26 cellular contexts compared by ENCODE assay signal in the genomic region with DNA sequence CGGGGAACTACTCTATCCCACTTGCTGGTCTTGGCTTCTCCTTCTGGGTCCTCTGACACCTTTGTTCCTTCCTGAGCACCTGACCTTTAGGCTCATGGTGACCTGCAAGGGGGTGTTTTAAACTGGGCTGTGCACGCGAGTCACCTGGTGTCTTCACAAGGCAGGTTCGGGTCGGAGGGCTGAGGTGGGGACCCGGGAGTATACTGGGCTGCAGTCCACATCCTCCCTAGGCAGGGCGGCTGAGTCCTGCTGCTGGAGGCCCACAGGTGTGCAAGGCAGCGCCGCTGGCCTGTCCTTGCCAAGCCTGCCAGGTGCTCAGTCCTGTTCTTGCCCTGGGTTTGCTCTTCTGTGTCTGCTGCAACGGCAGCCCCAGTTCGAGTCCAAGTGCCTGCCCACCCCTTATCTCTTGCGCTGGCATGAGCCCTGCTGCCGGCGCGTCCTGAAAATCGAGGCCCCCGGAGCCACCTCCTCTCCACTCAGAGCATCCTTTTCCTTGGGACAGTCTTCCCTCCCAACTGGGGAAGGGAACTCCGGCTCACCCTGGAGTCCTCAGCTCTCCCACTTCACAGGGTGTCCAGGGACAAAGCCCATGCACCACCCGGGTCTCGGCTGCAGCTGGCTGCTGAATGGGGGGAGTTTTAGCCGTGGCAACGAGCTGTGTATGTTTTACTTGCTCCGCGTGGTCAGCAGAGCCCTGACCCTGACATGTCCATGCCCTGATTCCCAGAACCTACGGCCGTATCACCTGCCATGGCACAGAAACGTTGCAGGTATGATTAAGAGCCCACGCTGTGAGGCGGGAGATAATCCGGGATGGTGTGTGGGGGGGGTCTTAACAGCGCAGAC.
A peak's percentile ranks its signal among the peaks of the same experiment; 100 is the strongest.
DNase-seq lines count a peak whose midpoint lies in the region; ATAC-seq, FAIRE-seq and TF ChIP-seq lines count a peak whose summit lies in the region.
"Had no signal": no experiment of that assay in that cellular context is flagged by ENCODE, and none has a peak within 500 bp of the region (broad histone marks: within the 10 kb centered on the region; RNA-seq: fewer than 3 reads in every experiment).

No MANE protein-coding gene starts in this region.

- DNase-seq in right atrium auricular region (ENCODE audit: low spot score) (peak; percentile 32), left ventricle myocardium superior (no peak), H1 (ENCODE audit: low read depth in 1 of 2, low spot score in 2 of 2) (no peak), osteocyte (ENCODE audit: extremely low spot score, unreplicated experiment) (peak; percentile 79), A673 (ENCODE audit: low spot score) (no peak), psoas muscle (no peak)
- DNase-seq: C1 segment of cervical spinal cord; CD4-positive, alpha-beta memory T cell; COR-L47; DMS53; HCEC 1CT; NCI-H1092 treated with DMSO at 0.1 percent for 48 hours; NCI-H1436; NCI-H187; NCI-H2171 treated with DMSO at 0.1 percent for 48 hours; NCI-H524; NCI-H748 treated with DMSO at 0.1 percent for 48 hours; NK-92 treated with Interleukin-12 subunit alpha and Interleukin-12 subunit beta, amount 100 ng/mL, for 24 hours; PC-3; SJCRH30 had no signal

- peaks cover 0 to 4% of the 10 kb centered on the region in 2 experiments for H4K20me1 ChIP-seq in H1 (replicated peaks in 1 of 2; ENCODE audit: control insufficient read depth in 1 of 2, insufficient read depth in 2 of 2, low read length in 2 of 2)

- H3K27me3 ChIP-seq in right atrium auricular region (no peaks in the 10 kb centered on the region), H1 (replicated peaks in 1 of 4; ENCODE audit: control insufficient read depth in 3 of 4, extremely low read depth in 1 of 4, insufficient read depth in 3 of 4, low read length in 3 of 4) (no peaks in the 10 kb centered on the region), A673 (replicated peaks; ENCODE audit: insufficient read depth, low read depth, low read length, poor library complexity) (peaks cover 20% of the 10 kb centered on the region), psoas muscle (ENCODE audit: insufficient read depth in 3 of 3, low read length in 2 of 3) (peaks cover 0 to 48% (median 17%) of the 10 kb centered on the region in 3 donors)
- H3K27me3 ChIP-seq: SJCRH30 had no signal

- H3K4me1 ChIP-seq in right atrium auricular region (no peaks in the 10 kb centered on the region), H1 (replicated peaks in 1 of 4; ENCODE audit: control insufficient read depth in 3 of 4, insufficient read depth in 4 of 4, low read length in 3 of 4) (peaks cover 0 to 4% (median 1%) of the 10 kb centered on the region in 4 experiments; a peak in 3 of 7 replicates), A673 (ENCODE audit: insufficient read depth, low read length, poor library complexity, severe bottlenecking) (no peaks in the 10 kb centered on the region), psoas muscle (no peaks in the 10 kb centered on the region)
- H3K4me1 ChIP-seq: SJCRH30 had no signal

- no peak overlapping the region for H2BK5ac ChIP-seq in H1 (ENCODE audit: low read depth, low read length)

- no peak for TF ChIP-seq RAD21 in H1 (IDR thresholded peaks at IDR 0.05 in 1 of 2, conservative IDR thresholded peaks at IDR 0.05 in 1 of 2; ENCODE audit: low read depth in 2 of 2, low read length in 2 of 2)

- BruUV-seq in A673 (replicated peaks; lab: Mats Ljungman, UMichigan), result no TSS peak

- H3K9me3 Mint-ChIP-seq in osteocyte (ENCODE audit: unreplicated experiment), result no peaks in the 10 kb centered on the region

- intact Hi-C loops in left ventricle myocardium superior (cut with micrococcal nuclease), result no loop called here
- intact Hi-C loops in A673 (cut with micrococcal nuclease; ENCODE audit: unreplicated experiment), result no loop called here
- intact Hi-C loops in psoas muscle (cut with DNase I), result no loop called here

- no peak overlapping the region for H2BK15ac ChIP-seq in H1 (ENCODE audit: low read length)

- peak overlapping the region; percentile 63 for H4K91ac ChIP-seq in H1 (replicated peaks; ENCODE audit: insufficient read length, low read length)

- H4K5ac ChIP-seq in H1 (ENCODE audit: insufficient read length, low read depth, low read length), result no peak overlapping the region

- no peak overlapping the region for H3K4me3 Mint-ChIP-seq in osteocyte (ENCODE audit: unreplicated experiment)
- H3K4me3 Mint-ChIP-seq: CD4-positive, alpha-beta memory T cell had no signal

- no peak for ATAC-seq in left ventricle myocardium superior
- no peak for ATAC-seq in psoas muscle
- no peak for ATAC-seq in HG02623 (IDR thresholded peaks at IDR 0.05; ENCODE audit: unreplicated experiment)
- ATAC-seq: PC-3, Right ventricle myocardium inferior, SK-N-SH treated with all-trans-retinoic acid at 6 μM for 48 hours had no signal

- no peaks in the 10 kb centered on the region for H3K9me3 ChIP-seq in right atrium auricular region
- no peaks in the 10 kb centered on the region for H3K9me3 ChIP-seq in H1 (ENCODE audit: insufficient read depth in 2 of 2, low read depth in 1 of 2, low read length in 1 of 2)
- H3K9me3 ChIP-seq in A673 (ENCODE audit: low read depth, low read length, poor library complexity, severe bottlenecking), result no peaks in the 10 kb centered on the region
- H3K9me3 ChIP-seq in psoas muscle, result no peaks in the 10 kb centered on the region
- H3K9me3 ChIP-seq: SJCRH30 had no signal

- H2BK12ac ChIP-seq in H1 (ENCODE audit: low read depth, low read length), result no peak overlapping the region

- no peak overlapping the region for H2BK120ac ChIP-seq in H1 (replicated peaks; ENCODE audit: low read depth, low read length)

- no peaks in the 10 kb centered on the region for H3K27me3 Mint-ChIP-seq in osteocyte (ENCODE audit: unreplicated experiment)

- H3K4ac ChIP-seq in H1 (replicated peaks; ENCODE audit: insufficient read length, low read depth, low read length), result no peak overlapping the region

- no peak overlapping the region for H2AK5ac ChIP-seq in H1 (ENCODE audit: low read depth, low read length)

- no peak overlapping the region for H2BK20ac ChIP-seq in H1 (ENCODE audit: low read length)

- 93% methylated on average over 30 of the region's 31 CpGs; no CpG with 5 or more reads in 1 of the 2 experiments for WGBS in H1 (ENCODE audit: extremely low coverage in 1 of 2, insufficient coverage in 1 of 2, insufficient read length in 1 of 2, insufficient replicate concordance in 2 of 2, low coverage in 1 of 2, low lambda C conversion rate in 2 of 2, missing lambda C conversion rate in 1 of 2), 2 experiments
- 72 to 75% (median 72%) methylated on average over 31 of the region's 31 CpGs for WGBS in psoas muscle, 3 donors

- H2AFZ ChIP-seq in H1 (ENCODE audit: low read length), result no peak overlapping the region

- no peak overlapping the region for H3K4me2 ChIP-seq in H1 (ENCODE audit: insufficient read depth in 1 of 2, low read depth in 2 of 2, low read length in 2 of 2)

- no peaks in the 10 kb centered on the region for H3K4me1 Mint-ChIP-seq in osteocyte (ENCODE audit: unreplicated experiment)

- H3K27ac Mint-ChIP-seq in osteocyte (ENCODE audit: unreplicated experiment), result no peak overlapping the region
- H3K27ac Mint-ChIP-seq: CD4-positive, alpha-beta memory T cell had no signal

- no peak overlapping the region for H3K56ac ChIP-seq in H1 (replicated peaks; ENCODE audit: insufficient read length, low read depth, low read length)

- TF ChIP-seq EP300 in H1 (IDR thresholded peaks at IDR 0.05; ENCODE audit: borderline replicate concordance in 1 of 2, low read depth in 2 of 2, low read length in 2 of 2), result no peak

- no peak overlapping the region for H3K27ac ChIP-seq in right atrium auricular region
- no peak overlapping the region for H3K27ac ChIP-seq in H1 (ENCODE audit: low read depth, low read length)
- no peak overlapping the region for H3K27ac ChIP-seq in A673 (ENCODE audit: low read depth, low read length, poor library complexity, severe bottlenecking)
- H3K27ac ChIP-seq in psoas muscle, result no peak overlapping the region
- H3K27ac ChIP-seq: HL-60, SJCRH30 had no signal

- no peaks in the 10 kb centered on the region for H3K36me3 ChIP-seq in right atrium auricular region
- H3K36me3 ChIP-seq in H1 (ENCODE audit: control insufficient read depth in 2 of 4, insufficient read depth in 4 of 4, low read length in 3 of 4), result no peaks in the 10 kb centered on the region
- no peaks in the 10 kb centered on the region for H3K36me3 ChIP-seq in A673 (ENCODE audit: insufficient read depth, low read length, poor library complexity, severe bottlenecking)
- H3K36me3 ChIP-seq in psoas muscle (ENCODE audit: insufficient read depth in 1 of 2, low read depth in 1 of 2), result no peaks in the 10 kb centered on the region
- H3K36me3 ChIP-seq: SJCRH30 had no signal

- H3K79me2 ChIP-seq in H1 (ENCODE audit: control insufficient read depth in 1 of 2, insufficient read depth in 2 of 2, low read length in 2 of 2), result no peaks in the 10 kb centered on the region

- no peak overlapping the region for H3K18ac ChIP-seq in H1 (ENCODE audit: extremely low read depth, low read length)

- H3K4me3 ChIP-seq in right atrium auricular region (no peak overlapping the region), H1 (ENCODE audit: extremely low read depth in 1 of 4, insufficient read depth in 2 of 4, low read depth in 3 of 4, low read length in 4 of 4) (no peak overlapping the region), A673 (ENCODE audit: low read depth, low read length, poor library complexity, severe bottlenecking) (no peak overlapping the region), psoas muscle (no peak overlapping the region)
- H3K4me3 ChIP-seq: SJCRH30 had no signal

- H3K36me3 Mint-ChIP-seq in osteocyte (ENCODE audit: unreplicated experiment), result no peaks in the 10 kb centered on the region
- H3K36me3 Mint-ChIP-seq: CD4-positive, alpha-beta memory T cell had no signal

- POLR2A ChIA-PET in H1 (lab: Charles Lee; ENCODE audit: partially characterized antibody) (no interaction called here), A673 (lab: Charles Lee; ENCODE audit: low non-redundant PET) (no interaction called here)

- H4K8ac ChIP-seq in H1 (ENCODE audit: extremely low read depth, insufficient read depth, low read length), result no peak overlapping the region

- TF ChIP-seq CTCF in right atrium auricular region (IDR thresholded peaks at IDR 0.05) (no peak), H1 (IDR thresholded peaks at IDR 0.05; ENCODE audit: control extremely low read depth in 1 of 3, insufficient read depth in 1 of 3, low read depth in 1 of 3, low read length in 3 of 3) (no peak), osteocyte (IDR thresholded peaks at IDR 0.05) (no peak), A673 (conservative IDR thresholded peaks at IDR 0.05; ENCODE audit: low read depth, low read length) (no peak), psoas muscle (IDR thresholded peaks at IDR 0.05) (no peak)

- no peak overlapping the region for H3K14ac ChIP-seq in H1 (ENCODE audit: insufficient read length)

- no peak for FAIRE-seq in H1 (lab: Jason Lieb, UNC)
- FAIRE-seq: A204.1, GM18507 had no signal

- H3K23me2 ChIP-seq in H1 (ENCODE audit: low read depth, low read length), result peaks cover 5% of the 10 kb centered on the region; the same call in 1 of the 2 replicates

- CTCF ChIA-PET in H1 (lab: Charles Lee; ENCODE audit: partially characterized antibody) (interaction anchor here (1.2 to 2.0 kb wide), 2 partner anchors 9 to 40 kb away, joined by 3 to 7 read pairs; no protein-coding TSS in a partner anchor), A673 (lab: Charles Lee) (no interaction called here)

- no peak overlapping the region for H3K9ac ChIP-seq in H1 (replicated peaks in 1 of 4; ENCODE audit: extremely low read depth in 1 of 4, low read depth in 3 of 4, low read length in 3 of 4)

- no peak for TF ChIP-seq POLR2A in H1 (IDR thresholded peaks at IDR 0.05; ENCODE audit: control extremely low read depth in 1 of 2, low read depth in 2 of 2, low read length in 2 of 2)

- no peaks in the 10 kb centered on the region for H3K79me1 ChIP-seq in H1 (ENCODE audit: low read depth, low read length)

- H3K23ac ChIP-seq in H1 (ENCODE audit: insufficient read length), result no peak overlapping the region

Comparison
In these comparisons a context has a peak if more than half of its experiments do, and no peak if none do; other contexts are left out.
1. DNase-seq: peak in right atrium auricular region (single experiment) and osteocyte (single experiment); none in left ventricle myocardium superior (single experiment), H1 (0 of 2), A673 (single experiment) and psoas muscle (0 of 2).